Comparison of ENCODE assay signal across 25 cellular contexts in genomic region chr20:38284893-38285444, GRCh38. TPM values are rescaled to one million over a fixed set of nuclear protein-coding genes. Genes with fewer than 3 reads are reported as not detected.
DNase-seq lines count a peak whose midpoint lies in the region; FAIRE-seq and TF ChIP-seq lines count a peak whose summit lies in the region.
"Had no signal": no experiment of that assay in that cellular context is flagged by ENCODE, and none has a peak within 500 bp of the region (broad histone marks: within the 10 kb centered on the region; RNA-seq: fewer than 3 reads in every experiment).

No MANE protein-coding gene starts in this region.

- H3K4me3 ChIP-seq in coronary artery, result no peak overlapping the region
- H3K4me3 ChIP-seq: GM23338, HAP-1 had no signal

- H3K27ac ChIP-seq in coronary artery, result no peak overlapping the region

- H3K4me1 Mint-ChIP-seq in type B pancreatic cell (ENCODE audit: unreplicated experiment), result peaks cover 19% of the 10 kb centered on the region

- H3K27ac Mint-ChIP-seq in type B pancreatic cell, result no peak overlapping the region
- H3K27ac Mint-ChIP-seq: CD4-positive, alpha-beta memory T cell; GM23338; HFFc6 had no signal

- no peaks in the 10 kb centered on the region for H3K27me3 Mint-ChIP-seq in type B pancreatic cell

- no peaks in the 10 kb centered on the region for H3K9me3 Mint-ChIP-seq in type B pancreatic cell

- no peak for TF ChIP-seq CTCF in coronary artery (IDR thresholded peaks at IDR 0.05)
- TF ChIP-seq CTCF in type B pancreatic cell (conservative IDR thresholded peaks at IDR 0.05), result no peak

- no peaks in the 10 kb centered on the region for H3K36me3 Mint-ChIP-seq in type B pancreatic cell
- H3K36me3 Mint-ChIP-seq: CD4-positive, alpha-beta memory T cell had no signal

- peak; percentile 68 for FAIRE-seq in HTR-8/SVneo (lab: Jason Lieb, UNC)
- FAIRE-seq: GM12891, GM18507 had no signal

- H3K4me3 Mint-ChIP-seq in type B pancreatic cell, result no peak overlapping the region
- H3K4me3 Mint-ChIP-seq: CD4-positive, alpha-beta memory T cell; GM23338; HFFc6 had no signal

- DNase-seq in HTR-8/SVneo (ENCODE audit: insufficient read length, low spot score) (no peak), coronary artery (ENCODE audit: low spot score) (peak; percentile 45), mesenteric fat pad (ENCODE audit: low spot score) (peak; percentile 55), cortex of kidney (lab: John Stamatoyannopoulos, UW) (no peak), A172 (ENCODE audit: low spot score) (no peak), type B pancreatic cell (ENCODE audit: extremely low spot score, unreplicated experiment) (no peak)
- DNase-seq in activated naive CD4-positive, alpha-beta T cell treated with anti-CD3 and anti-CD28 coated beads, Interleukin-2, amount 50 U/mL, for 16 hours, result no peak
- DNase-seq: 8988T; C1 segment of cervical spinal cord; Calu3; CD4-positive, alpha-beta memory T cell; COR-L47; DMS53; DMS79 treated with DMSO at 0.1 percent for 48 hours; GF-D8; HFFc6 had no signal

TF ChIP-seq in PFSK-1, 5 proteins besides CTCF, POLR2A, EP300 and RAD21:
- no peak for TF ChIP-seq FOXP2 (optimal IDR thresholded peaks at IDR 0.05; ENCODE audit: borderline replicate concordance, extremely low read depth, extremely low read length, insufficient read depth)
- 0 out of 2 replicates have a peak, but pooled peaks have one; percentile 48 for TF ChIP-seq POLR2AphosphoS5 (IDR thresholded peaks at IDR 0.05; ENCODE audit: low read depth, low read length)
- TF ChIP-seq TAF1 (IDR thresholded peaks at IDR 0.05; ENCODE audit: borderline replicate concordance, insufficient read depth, low read length), result no peak
- no peak for TF ChIP-seq REST (IDR thresholded peaks at IDR 0.05; ENCODE audit: insufficient read depth in 1 of 2, low read depth in 2 of 2, low read length in 2 of 2)
- TF ChIP-seq SIN3A (IDR thresholded peaks at IDR 0.05; ENCODE audit: borderline replicate concordance, insufficient read depth, low read length), result 0 out of 2 replicates have a peak, but pooled peaks have one; percentile 10

RNA-seq across cellular contexts. Expression of gene BPI, which starts 19.0 kb away (rescaled TPM):
- 3.3 TPM for polyA plus RNA-seq in PFSK-1 (2012; ENCODE audit: insufficient read length, low read depth)
- not detected for total RNA-seq in mesenteric fat pad
- total RNA-seq in A172 (2014; rRNA removed; shearing (Covaris generic)), result not detected in 2 replicates
- 0.17 TPM in 1 of 2 replicates, not detected in the other for total RNA-seq in type B pancreatic cell (ENCODE audit: low replicate concordance)
- total RNA-seq: A673; Calu3; CD4-positive, alpha-beta memory T cell; Daoy; G401; GM23338; HFFc6 had no signal
- polyA plus RNA-seq: CD4-positive, alpha-beta memory T cell; GM23338 had no signal

RNA-seq across cellular contexts. Expression of gene KIAA1755, which starts 24.4 kb away (rescaled TPM):
- 0.35 TPM for polyA plus RNA-seq in PFSK-1 (2012; ENCODE audit: insufficient read length, low read depth)
- total RNA-seq in mesenteric fat pad (5.6 TPM), type B pancreatic cell (ENCODE audit: low replicate concordance) (4.7 TPM in 1 of 2 replicates, not detected in the other)
- 0.57 and 0.69 TPM in 2 replicates for total RNA-seq in A172 (2014; rRNA removed; shearing (Covaris generic))
- total RNA-seq: A673; Calu3; CD4-positive, alpha-beta memory T cell; G401; H4 had no signal
- polyA plus RNA-seq: CD4-positive, alpha-beta memory T cell; GM23338 had no signal

Comparison
In these comparisons a context has a peak if more than half of its experiments do, and no peak if none do; other contexts are left out.
1. DNase-seq: peak in coronary artery (single experiment) and mesenteric fat pad (single experiment); none in HTR-8/SVneo (single experiment), cortex of kidney (single experiment), A172 (single experiment), type B pancreatic cell (single experiment) and activated naive CD4-positive, alpha-beta T cell treated with anti-CD3 and anti-CD28 coated beads, Interleukin-2, amount 50 U/mL, for 16 hours (single experiment).